Comparison of ENCODE assay signal across 18 cellular contexts in genomic region chr1:29835486-29836273, GRCh38.
DNase-seq lines count a peak whose midpoint lies in the region; ATAC-seq and TF ChIP-seq lines count a peak whose summit lies in the region.
"Had no signal": no experiment of that assay in that cellular context is flagged by ENCODE, and none has a peak within 500 bp of the region (broad histone marks: within the 10 kb centered on the region; RNA-seq: fewer than 3 reads in every experiment).

No MANE protein-coding gene starts in this region.

- H3K9me3 Mint-ChIP-seq in brain: peaks cover 0 to 4% (median 2%) of the 10 kb centered on the region in 5 experiments
- H3K9me3 Mint-ChIP-seq in WTC11: peaks cover 4% of the 10 kb centered on the region; the same call in 1 of the 2 replicates
- H3K9me3 Mint-ChIP-seq: nephron had no signal

- intact Hi-C loops in cardiac septum (cut with DNase I) (no loop called here), heart right ventricle (cut with DNase I) (no loop called here), vagina (cut with DNase I) (no loop called here)

- H3K4me1 Mint-ChIP-seq in brain (peaks cover 62% of the 10 kb centered on the region), WTC11 (peaks cover 16% of the 10 kb centered on the region)
- H3K4me1 Mint-ChIP-seq: activated CD4-positive, alpha-beta T cell treated with anti-CD3 and anti-CD28 coated beads for 36 hours; nephron had no signal

- TF ChIP-seq POLR2A in vagina (IDR thresholded peaks at IDR 0.05): no peak

- no peak overlapping the region for H3K4me3 Mint-ChIP-seq in brain
- no peak overlapping the region for H3K4me3 Mint-ChIP-seq in WTC11
- H3K4me3 Mint-ChIP-seq: activated CD4-positive, alpha-beta T cell treated with anti-CD3 and anti-CD28 coated beads for 36 hours; HFFc6; nephron had no signal

- POLR2A ChIA-PET in WTC11 (lab: Charles Lee): no interaction called here

- H3K27me3 ChIP-seq in heart right ventricle (peaks cover 0 to 13% (median 5%) of the 10 kb centered on the region in 7 donors), vagina (no peaks in the 10 kb centered on the region)
- H3K27me3 ChIP-seq: uterus had no signal

- ATAC-seq in heart right ventricle: no peak
- no peak for ATAC-seq in WTC11
- ATAC-seq: activated CD4-positive, alpha-beta T cell treated with anti-CD3 and anti-CD28 coated beads for 36 hours; heart left ventricle had no signal

- H3K9me3 ChIP-seq in heart right ventricle (no peaks in the 10 kb centered on the region), vagina (no peaks in the 10 kb centered on the region)
- H3K9me3 ChIP-seq: esophagus squamous epithelium, heart left ventricle, SJSA1, stomach, uterus had no signal

- no peak overlapping the region for H3K27ac ChIP-seq in heart right ventricle
- H3K27ac ChIP-seq in vagina: no peak overlapping the region
- H3K27ac ChIP-seq: esophagus squamous epithelium, heart left ventricle, SJSA1, stomach, uterus had no signal

- H3K27me3 Mint-ChIP-seq in brain (peaks cover 19% of the 10 kb centered on the region), WTC11 (ENCODE audit: low read depth) (no peaks in the 10 kb centered on the region)

- H3K36me3 ChIP-seq in heart right ventricle (no peaks in the 10 kb centered on the region), vagina (no peaks in the 10 kb centered on the region)
- H3K36me3 ChIP-seq: esophagus squamous epithelium, heart left ventricle, SJSA1, stomach, uterus had no signal

- TF ChIP-seq CTCF in heart right ventricle (IDR thresholded peaks at IDR 0.05): peak in 2 of 9 donors; percentile 12 to 18
- TF ChIP-seq CTCF in brain (conservative IDR thresholded peaks at IDR 0.05): no peak
- no peak for TF ChIP-seq CTCF in vagina (IDR thresholded peaks at IDR 0.05)
- no peak for TF ChIP-seq CTCF in WTC11 (IDR thresholded peaks at IDR 0.05)

- WGBS in heart right ventricle, 2 donors: 56 to 58% methylated on average over 10 of the region's 10 CpGs

- H3K36me3 Mint-ChIP-seq in brain (no peaks in the 10 kb centered on the region), WTC11 (no peaks in the 10 kb centered on the region)

- DNase-seq in cardiac septum (ENCODE audit: low spot score) (peak; percentile 39), heart right ventricle (no peak), NCI-H2081 (lab: John Stamatoyannopoulos, UW) (peak; percentile 80 to 95), vagina (ENCODE audit: extremely low spot score in 2 of 2) (peak; percentile 64 to 67), WTC11 (ENCODE audit: low spot score) (no peak), cerebellar cortex (ENCODE audit: low spot score) (no peak), NCI-H226 (no peak)
- DNase-seq: activated CD4-positive, alpha-beta T cell treated with anti-CD3 and anti-CD28 coated beads for 36 hours; activated naive CD4-positive, alpha-beta T cell treated with anti-CD3 and anti-CD28 coated beads, Interleukin-2, amount 50 U/mL, for 16 hours; esophagus squamous epithelium; heart left ventricle; HFFc6; stomach; T-helper 9 cell; uterus had no signal

- H3K4me1 ChIP-seq in heart right ventricle: no peaks in the 10 kb centered on the region
- no peaks in the 10 kb centered on the region for H3K4me1 ChIP-seq in vagina
- H3K4me1 ChIP-seq: esophagus squamous epithelium, heart left ventricle, SJSA1, stomach, uterus had no signal

- H3K27ac Mint-ChIP-seq in brain: peak overlapping the region in 3 of 5 experiments; percentile 7 to 37 (median 23)
- H3K27ac Mint-ChIP-seq in WTC11: no peak overlapping the region
- H3K27ac Mint-ChIP-seq: activated CD4-positive, alpha-beta T cell treated with anti-CD3 and anti-CD28 coated beads for 36 hours; HFFc6 had no signal

- H3K4me3 ChIP-seq in heart right ventricle (no peak overlapping the region), vagina (no peak overlapping the region)
- H3K4me3 ChIP-seq: esophagus squamous epithelium, heart left ventricle, SJSA1, stomach, uterus had no signal

- CTCF ChIA-PET in WTC11 (lab: Charles Lee): interaction anchor here (0.7 to 1.6 kb wide), 7 partner anchors 13 to 872 kb away, joined by 3 to 6 read pairs (median 3); no protein-coding TSS in a partner anchor

TF ChIP-seq in WTC11, 78 proteins besides CTCF, POLR2A, EP300 and RAD21 (continues in another document):
- TF ChIP-seq ZNF425 (CRISPR knock-in tag; conservative IDR thresholded peaks at IDR 0.05) (no peak), IRF2 (CRISPR knock-in tag; IDR thresholded peaks at IDR 0.05; ENCODE audit: borderline replicate concordance, low read depth) (no peak), ESRRA (CRISPR knock-in tag; IDR thresholded peaks at IDR 0.05; ENCODE audit: borderline replicate concordance) (no peak), NR3C1 (CRISPR knock-in tag; conservative IDR thresholded peaks at IDR 0.05; ENCODE audit: low read depth) (no peak), ZNF232 (CRISPR knock-in tag; IDR thresholded peaks at IDR 0.05) (no peak), USF2 (CRISPR knock-in tag; IDR thresholded peaks at IDR 0.05) (no peak), ARID4B (CRISPR knock-in tag; IDR thresholded peaks at IDR 0.05; ENCODE audit: borderline replicate concordance) (no peak), AR (CRISPR knock-in tag; IDR thresholded peaks at IDR 0.05) (no peak)

Comparison
In these comparisons a context has a peak if more than half of its experiments do, and no peak if none do; other contexts are left out.
1. DNase-seq: peak in cardiac septum (single experiment), NCI-H2081 (2 of 2) and vagina (2 of 2); none in heart right ventricle (0 of 2), WTC11 (single experiment), cerebellar cortex (single experiment) and NCI-H226 (single experiment).